ENCODE assay signal across 22 cellular contexts in genomic region chr19:38032151-38032550, GRCh38.
A peak's percentile ranks its signal among the peaks of the same experiment; 100 is the strongest.
DNase-seq lines count a peak whose midpoint lies in the region; ATAC-seq and TF ChIP-seq lines count a peak whose summit lies in the region.
"Had no signal": no experiment of that assay in that cellular context is flagged by ENCODE, and none has a peak within 500 bp of the region (broad histone marks: within the 10 kb centered on the region; RNA-seq: fewer than 3 reads in every experiment).

No MANE protein-coding gene starts in this region.

- H3K79me1 ChIP-seq in H9 (ENCODE audit: insufficient read depth, low read depth, low read length, poor library complexity, severe bottlenecking): no peaks in the 10 kb centered on the region

- WGBS in H9 (ENCODE audit: extremely low coverage, insufficient read length, low lambda C conversion rate): no CpG with 5 or more reads among the region's 4 CpGs

- H3K27ac ChIP-seq in H9 (ENCODE audit: insufficient read length, low read depth, low read length): no peak overlapping the region
- H3K27ac ChIP-seq: HL-60, prostate gland, transverse colon had no signal

- no peak overlapping the region for H2BK120ac ChIP-seq in H9 (ENCODE audit: low read depth, low read length, poor library complexity, severe bottlenecking)

- H3K27me3 ChIP-seq in H9 (ENCODE audit: insufficient read depth, low read length): no peaks in the 10 kb centered on the region
- no peaks in the 10 kb centered on the region for H3K27me3 ChIP-seq in skeletal muscle satellite cell (ENCODE audit: control insufficient read depth, insufficient read depth, low read length)
- H3K27me3 ChIP-seq: adrenal gland, MG63, transverse colon had no signal

- no peak overlapping the region for H3K18ac ChIP-seq in H9 (ENCODE audit: insufficient read length, low read depth, low read length)

- no peak overlapping the region for H4K8ac ChIP-seq in H9 (replicated peaks; ENCODE audit: insufficient read length, low read depth, low read length)

- H3K4me2 ChIP-seq in H9 (ENCODE audit: insufficient read depth, insufficient read length, low read length) (no peak overlapping the region), skeletal muscle satellite cell (ENCODE audit: low read length) (no peak overlapping the region)

- peaks cover 12 to 23% (median 15%) of the 10 kb centered on the region in 3 experiments for H3K36me3 Mint-ChIP-seq in H9 (ENCODE audit: insufficient read depth in 1 of 3, low read depth in 3 of 3)

- peaks cover 3% of the 10 kb centered on the region; the same call in 1 of the 2 replicates for H3K79me2 ChIP-seq in H9 (ENCODE audit: insufficient read depth, low read length)

- H3K56ac ChIP-seq in H9 (ENCODE audit: insufficient read length, low read depth, low read length): no peak overlapping the region

- no peak overlapping the region for H3T11ph ChIP-seq in H9 (ENCODE audit: low read length)

- H4K91ac ChIP-seq in H9 (ENCODE audit: insufficient read length, low read depth, low read length): no peak overlapping the region

- H3K4ac ChIP-seq in H9 (ENCODE audit: low read depth, low read length): no peak overlapping the region

- H3K4me1 Mint-ChIP-seq in H9: peaks cover 44 to 48% of the 10 kb centered on the region in 2 experiments
- H3K4me1 Mint-ChIP-seq: stimulated activated naive CD8-positive, alpha-beta T cell treated with anti-CD3 and anti-CD28 coated beads, Interleukin-15, amount 100 ng/mL, for 72 hours had no signal

- no peak overlapping the region for H3K4me3 Mint-ChIP-seq in H9
- H3K4me3 Mint-ChIP-seq: effector memory CD8-positive, alpha-beta T cell; nephron progenitor cell; stimulated activated naive CD8-positive, alpha-beta T cell treated with anti-CD3 and anti-CD28 coated beads, Interleukin-15, amount 100 ng/mL, for 72 hours had no signal

- TF ChIP-seq CTCF in H9 (conservative IDR thresholded peaks at IDR 0.05) (no peak), fibroblast of villous mesenchyme (IDR thresholded peaks at IDR 0.05; ENCODE audit: insufficient read depth, low read depth, low read length) (no peak)

- no peak overlapping the region for H2BK5ac ChIP-seq in H9 (ENCODE audit: insufficient read length, low read length)

- H3K23me2 ChIP-seq in H9 (ENCODE audit: insufficient read length, low read depth, low read length, poor library complexity, severe bottlenecking): no peaks in the 10 kb centered on the region

- H2BK15ac ChIP-seq in H9 (ENCODE audit: low read depth, low read length): no peak overlapping the region

- no peak overlapping the region for H2BK20ac ChIP-seq in H9 (ENCODE audit: low read depth, low read length, poor library complexity, severe bottlenecking)

- H3K4me1 ChIP-seq in H9 (ENCODE audit: insufficient read depth, low read length) (peaks cover 9% of the 10 kb centered on the region; the same call in 1 of the 2 replicates), skeletal muscle satellite cell (ENCODE audit: control insufficient read depth, insufficient read depth, low read length) (peaks cover 52% of the 10 kb centered on the region)
- H3K4me1 ChIP-seq: prostate gland, transverse colon had no signal

- no peaks in the 10 kb centered on the region for H4K20me1 ChIP-seq in H9 (ENCODE audit: control insufficient read depth, insufficient read depth, insufficient read length)

- no peaks in the 10 kb centered on the region for H3K9me3 ChIP-seq in H9 (ENCODE audit: control insufficient read depth, low read depth, low read length)
- no peaks in the 10 kb centered on the region for H3K9me3 ChIP-seq in skeletal muscle satellite cell (replicated peaks; ENCODE audit: low read length)
- H3K9me3 ChIP-seq: adrenal gland, MG63, prostate gland, transverse colon had no signal

- no peak for ATAC-seq in HG03439 (IDR thresholded peaks at IDR 0.05; ENCODE audit: unreplicated experiment)
- no peak for ATAC-seq in GM21515 (IDR thresholded peaks at IDR 0.05; ENCODE audit: unreplicated experiment)
- ATAC-seq: effector memory CD8-positive, alpha-beta T cell; stimulated activated naive CD8-positive, alpha-beta T cell treated with anti-CD3 and anti-CD28 coated beads, Interleukin-15, amount 100 ng/mL, for 72 hours had no signal

- H3K4me3 ChIP-seq in fibroblast of villous mesenchyme (ENCODE audit: low read depth, low read length): no peak overlapping the region
- no peak overlapping the region for H3K4me3 ChIP-seq in skeletal muscle satellite cell (ENCODE audit: low read length)
- H3K4me3 ChIP-seq: adrenal gland, MG63, prostate gland, transverse colon had no signal

- no peak overlapping the region for H2AFZ ChIP-seq in H9 (ENCODE audit: low read length)

- H3K9me3 Mint-ChIP-seq in H9: no peaks in the 10 kb centered on the region
- H3K9me3 Mint-ChIP-seq: stimulated activated naive CD8-positive, alpha-beta T cell treated with anti-CD3 and anti-CD28 coated beads, Interleukin-15, amount 100 ng/mL, for 72 hours had no signal

- H3K23ac ChIP-seq in H9 (ENCODE audit: insufficient read length, low read depth, low read length): no peak overlapping the region

- H3K27ac Mint-ChIP-seq in H9: peak overlapping the region in 2 of 3 experiments; percentile 10 to 65; a peak in 1 of 7 replicates
- H3K27ac Mint-ChIP-seq: effector memory CD8-positive, alpha-beta T cell; nephron progenitor cell; stimulated activated naive CD8-positive, alpha-beta T cell treated with anti-CD3 and anti-CD28 coated beads, Interleukin-15, amount 100 ng/mL, for 72 hours had no signal

- peaks cover 6% of the 10 kb centered on the region for H3K36me3 ChIP-seq in skeletal muscle satellite cell (ENCODE audit: insufficient read depth, low read length)
- H3K36me3 ChIP-seq: adrenal gland, prostate gland, transverse colon had no signal

- DNase-seq in H9 (no peak), amniotic epithelial cell (ENCODE audit: low read depth) (peak; percentile 43), fibroblast of villous mesenchyme (ENCODE audit: low read depth) (peak; percentile 37), epidermal melanocyte (ENCODE audit: insufficient read length, low spot score) (no peak), cerebellar nuclear complex (lab: John Stamatoyannopoulos, UW) (no peak)
- DNase-seq: activated CD4-positive, alpha-beta T cell treated with anti-CD3 and anti-CD28 coated beads for 48 hours; activated CD8-positive, alpha-beta memory T cell treated with anti-CD3 and anti-CD28 coated beads, Interleukin-2, amount 50 U/mL, for 4 hours; activated effector memory CD4-positive, alpha-beta T cell treated with Interleukin-2 at 50 U/mL for 16 hours; adrenal gland; effector memory CD8-positive, alpha-beta T cell; MG63; NCI-H1436 treated with DMSO at 0.1 percent for 48 hours; NCI-H526; nephron progenitor cell; stimulated activated CD4-positive, alpha-beta T cell treated with anti-CD3 and anti-CD28 coated beads, Interleukin-4, amount 100 ng/mL, for 1 hour; stimulated activated naive CD8-positive, alpha-beta T cell treated with anti-CD3 and anti-CD28 coated beads, Interleukin-15, amount 100 ng/mL, for 72 hours; transverse colon had no signal

- no peak overlapping the region for H4K5ac ChIP-seq in H9 (ENCODE audit: insufficient read length, low read depth, low read length)

- no peaks in the 10 kb centered on the region for H3K27me3 Mint-ChIP-seq in H9 (ENCODE audit: low read depth)
- H3K27me3 Mint-ChIP-seq: effector memory CD8-positive, alpha-beta T cell; stimulated activated naive CD8-positive, alpha-beta T cell treated with anti-CD3 and anti-CD28 coated beads, Interleukin-15, amount 100 ng/mL, for 72 hours had no signal

- no peak overlapping the region for H3K14ac ChIP-seq in H9 (ENCODE audit: insufficient read depth, low read length)

- H3K9ac ChIP-seq in H9 (ENCODE audit: extremely low read depth, insufficient read length, low read length): no peak overlapping the region
- H3K9ac ChIP-seq in skeletal muscle satellite cell (ENCODE audit: low read depth, low read length): peak overlapping the region; percentile 28

- H2AK5ac ChIP-seq in H9 (ENCODE audit: insufficient read length, low read length): no peak overlapping the region

- no peak overlapping the region for H2BK12ac ChIP-seq in H9 (ENCODE audit: insufficient read length, low read depth, low read length)

Comparison
In these comparisons a context has a peak if more than half of its experiments do, and no peak if none do; other contexts are left out.
1. DNase-seq: peak in amniotic epithelial cell (single experiment) and fibroblast of villous mesenchyme (single experiment); none in H9 (single experiment), epidermal melanocyte (single experiment) and cerebellar nuclear complex (0 of 2).